21 cellular contexts compared by ENCODE assay signal in genomic region chr20:44110816-44111568, GRCh38.
"Had no signal": no experiment of that assay in that cellular context is flagged by ENCODE, and none has a peak within 500 bp of the region (broad histone marks: within the 10 kb centered on the region; RNA-seq: fewer than 3 reads in every experiment).

No MANE protein-coding gene starts in this region.

- ATAC-seq: effector memory CD8-positive, alpha-beta T cell; sciatic nerve; stimulated activated effector memory CD8-positive, alpha-beta T cell treated with anti-CD3 and anti-CD28 coated beads, Interleukin-12 subunit alpha, Interleukin-12 subunit beta, amount 100 ng/mL, for 72 hours had no signal

- H3K4me3 ChIP-seq: adrenal gland, uterus had no signal

- H3K27ac ChIP-seq: adrenal gland, neutrophil had no signal

- H3K27me3 ChIP-seq: uterus had no signal

- H3K36me3 ChIP-seq: adrenal gland, neutrophil, uterus had no signal

- H3K9me3 ChIP-seq: adrenal gland, neutrophil, uterus had no signal

- H3K4me1 ChIP-seq: adrenal gland, uterus had no signal

- FAIRE-seq: endothelial cell of umbilical vein, islet of Langerhans, small intestine had no signal

- DNase-seq: activated CD4-positive, alpha-beta memory T cell treated with anti-CD3 and anti-CD28 coated beads, Interleukin-2, amount 10 ng/mL, durations not matched to agents 7 days and 5 days; activated CD4-positive, alpha-beta T cell treated with anti-CD3 and anti-CD28 coated beads for 1 hour; activated CD4-positive, alpha-beta T cell treated with anti-CD3 and anti-CD28 coated beads, Interleukin-2, amount 10 ng/mL, durations not matched to agents 7 days and 5 days; activated effector memory CD4-positive, alpha-beta T cell treated with Interleukin-2 at 50 U/mL for 16 hours; activated naive CD4-positive, alpha-beta T cell treated with anti-CD3 and anti-CD28 coated beads for 36 hours; activated naive CD8-positive, alpha-beta T cell treated with anti-CD3 and anti-CD28 coated beads for 36 hours; adrenal gland; cortex of kidney; effector memory CD8-positive, alpha-beta T cell; naive B cell; nephron progenitor cell; small intestine; stimulated activated CD4-positive, alpha-beta T cell treated with anti-CD3 and anti-CD28 coated beads, Interleukin-4, amount 100 ng/mL, for 24 hours; substantia nigra; T1000 had no signal
